In the genomic region with DNA sequence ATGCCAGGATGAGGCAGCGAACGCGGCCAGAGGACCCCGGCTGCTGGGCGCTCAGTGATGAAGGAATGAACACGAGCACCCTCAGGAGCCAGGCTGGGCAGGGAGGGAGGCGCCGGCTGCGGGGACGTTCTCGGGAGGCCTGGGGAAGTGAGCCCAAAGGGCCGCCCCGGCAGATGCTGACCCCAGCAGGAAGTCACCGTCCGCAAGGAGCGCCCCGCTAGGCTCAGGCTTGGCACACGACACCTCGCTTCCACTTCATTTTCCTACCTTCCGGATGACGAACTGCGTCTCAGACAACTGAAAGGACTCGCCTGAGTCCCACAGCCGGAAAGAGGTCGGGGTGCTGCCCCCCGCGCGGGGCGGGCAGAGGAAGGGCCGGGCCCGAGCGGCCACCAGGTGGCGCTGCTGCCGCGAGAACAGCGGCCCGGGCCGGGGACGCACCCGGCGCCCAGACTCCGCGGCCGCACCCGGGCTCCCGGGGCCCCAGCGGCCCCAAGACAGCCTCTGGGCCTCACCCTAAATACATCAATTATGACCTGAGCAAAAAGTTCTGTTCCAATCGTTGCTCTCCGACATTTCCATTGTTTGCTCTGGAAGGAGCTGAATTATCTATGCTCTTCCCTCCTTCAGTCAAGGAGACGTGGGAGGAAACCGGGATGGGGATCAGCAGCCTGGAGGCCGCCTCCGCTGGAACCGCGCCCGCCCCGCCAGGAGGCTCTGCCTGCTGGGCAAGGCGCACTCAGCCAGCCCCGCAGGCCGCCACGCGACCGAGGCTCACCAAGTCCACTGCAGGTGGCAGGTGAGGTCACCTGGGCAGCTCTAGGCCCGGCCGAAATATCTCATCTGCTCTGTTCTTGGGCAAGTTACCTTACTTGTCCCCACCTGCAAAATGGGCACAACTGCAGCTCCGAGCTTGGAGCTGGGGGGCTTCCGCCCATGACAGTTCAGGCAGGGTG, we compare ENCODE assay signal across 8 cellular contexts.
DNase-seq lines count a peak whose midpoint lies in the region; ATAC-seq and TF ChIP-seq lines count a peak whose summit lies in the region.

No MANE protein-coding gene starts in this region.

- H3K27ac Mint-ChIP-seq in activated naive CD8-positive, alpha-beta T cell treated with anti-CD3 and anti-CD28 coated beads, Interleukin-2, amount 10 ng/mL, durations not matched to agents 7 days and 5 days: no peak overlapping the region

- POLR2A ChIA-PET in HEK293T (lab: Yijun Ruan, JAX) (no interaction called here), RWPE1 (lab: Yijun Ruan, JAX; ENCODE audit: low non-redundant PET) (no interaction called here)
- POLR2A ChIA-PET in activated naive CD8-positive, alpha-beta T cell treated with anti-CD3 and anti-CD28 coated beads, Interleukin-2, amount 10 ng/mL, durations not matched to agents 7 days and 5 days (lab: Charles Lee): no interaction called here

- no peak overlapping the region for H3K9ac ChIP-seq in rectal smooth muscle tissue (ENCODE audit: low read length)

- H3K27me3 Mint-ChIP-seq in activated naive CD8-positive, alpha-beta T cell treated with anti-CD3 and anti-CD28 coated beads, Interleukin-2, amount 10 ng/mL, durations not matched to agents 7 days and 5 days: peaks cover 3% of the 10 kb centered on the region

- H3K27me3 ChIP-seq in rectal smooth muscle tissue (ENCODE audit: control insufficient read depth, insufficient read depth, low read length): no peaks in the 10 kb centered on the region
- no peaks in the 10 kb centered on the region for H3K27me3 ChIP-seq in vagina

- H3K4me3 ChIP-seq in rectal smooth muscle tissue (ENCODE audit: low read length) (peak overlapping the region; percentile 60), vagina (peak overlapping the region in 1 of 2 donors; percentile 30)

- CTCF ChIA-PET in HEK293T (lab: Yijun Ruan, JAX) (interaction anchor here (0.6 to 1.1 kb wide), 6 partner anchors 11 to 330 kb away, joined by 3 to 7 read pairs (median 4); no protein-coding TSS in a partner anchor), RWPE1 (lab: Yijun Ruan, JAX) (interaction anchor here (0.6 to 2.5 kb wide), 32 partner anchors 9 to 1559 kb away, joined by 3 to 26 read pairs (median 3); partner anchors contain the start of gene ZNF354C)

- DNase-seq in Caki2 (ENCODE audit: low read depth): peak; percentile 27
- peak; percentile 90 for DNase-seq in HEK293T (ENCODE audit: extremely low spot score)
- peak; percentile 42 for DNase-seq in RWPE1 (ENCODE audit: low spot score)
- DNase-seq in activated naive CD8-positive, alpha-beta T cell treated with anti-CD3 and anti-CD28 coated beads, Interleukin-2, amount 10 ng/mL, durations not matched to agents 7 days and 5 days: peak; percentile 85
- peak; percentile 77 for DNase-seq in left ventricle myocardium superior
- no peak for DNase-seq in vagina (ENCODE audit: extremely low spot score in 2 of 2)
- DNase-seq in COR-L47 (lab: John Stamatoyannopoulos, UW): no peak

- H3K27ac ChIP-seq in RWPE1 (no peak overlapping the region), rectal smooth muscle tissue (ENCODE audit: low read depth, low read length) (no peak overlapping the region), vagina (peak overlapping the region; percentile 57)

- no peaks in the 10 kb centered on the region for H3K9me3 Mint-ChIP-seq in activated naive CD8-positive, alpha-beta T cell treated with anti-CD3 and anti-CD28 coated beads, Interleukin-2, amount 10 ng/mL, durations not matched to agents 7 days and 5 days

- in situ Hi-C loops in Caki2 (cut with HindIII; ENCODE audit: low pct_unique_long_range_greater_than_20kb, low sequenced_read_pairs): no loop called here

- intact Hi-C loops in left ventricle myocardium superior (cut with micrococcal nuclease): no loop called here
- intact Hi-C loops in vagina (cut with DNase I): loop anchor here (5.0 kb wide), 2 partner anchors 175 to 325 kb away; no protein-coding TSS in a partner anchor

- peak; percentile 31; the same call in 1 of the 2 replicates for TF ChIP-seq CTCF in RWPE1 (conservative IDR thresholded peaks at IDR 0.05; ENCODE audit: low read depth)
- TF ChIP-seq CTCF in vagina (IDR thresholded peaks at IDR 0.05): peak; percentile 63 to 100 (median 85)

- peak overlapping the region; percentile 71 for H3K4me3 Mint-ChIP-seq in activated naive CD8-positive, alpha-beta T cell treated with anti-CD3 and anti-CD28 coated beads, Interleukin-2, amount 10 ng/mL, durations not matched to agents 7 days and 5 days

- no peaks in the 10 kb centered on the region for H3K4me1 ChIP-seq in rectal smooth muscle tissue (ENCODE audit: control insufficient read depth, insufficient read depth, low read length)
- peaks cover 13% of the 10 kb centered on the region for H3K4me1 ChIP-seq in vagina

- no peaks in the 10 kb centered on the region for H3K36me3 Mint-ChIP-seq in activated naive CD8-positive, alpha-beta T cell treated with anti-CD3 and anti-CD28 coated beads, Interleukin-2, amount 10 ng/mL, durations not matched to agents 7 days and 5 days

- TF ChIP-seq POLR2A in vagina (IDR thresholded peaks at IDR 0.05): no peak

- H3K36me3 ChIP-seq in rectal smooth muscle tissue (ENCODE audit: control insufficient read depth, insufficient read depth, low read length): no peaks in the 10 kb centered on the region
- no peaks in the 10 kb centered on the region for H3K36me3 ChIP-seq in vagina

- no peaks in the 10 kb centered on the region for H3K9me3 ChIP-seq in vagina

- ATAC-seq in activated naive CD8-positive, alpha-beta T cell treated with anti-CD3 and anti-CD28 coated beads, Interleukin-2, amount 10 ng/mL, durations not matched to agents 7 days and 5 days (ENCODE audit: low read depth): peak; percentile 87
- ATAC-seq in left ventricle myocardium superior: peak; percentile 90

- H3K4me1 Mint-ChIP-seq in activated naive CD8-positive, alpha-beta T cell treated with anti-CD3 and anti-CD28 coated beads, Interleukin-2, amount 10 ng/mL, durations not matched to agents 7 days and 5 days: no peaks in the 10 kb centered on the region

TF ChIP-seq in HEK293T, 16 proteins besides CTCF, POLR2A, EP300 and RAD21:
- no peak for TF ChIP-seq ELF4 (IDR thresholded peaks at IDR 0.05)
- no peak for TF ChIP-seq ARNT (IDR thresholded peaks at IDR 0.05)
- TF ChIP-seq ZNF384 (IDR thresholded peaks at IDR 0.05): no peak
- no peak for TF ChIP-seq FOXA1 (IDR thresholded peaks at IDR 0.05)
- TF ChIP-seq HDGF (IDR thresholded peaks at IDR 0.05; ENCODE audit: borderline replicate concordance): no peak
- no peak for TF ChIP-seq CTBP1 (IDR thresholded peaks at IDR 0.05; ENCODE audit: borderline replicate concordance)
- no peak for TF ChIP-seq LEF1 (IDR thresholded peaks at IDR 0.05; ENCODE audit: borderline replicate concordance)

Comparison
In these comparisons a context has a peak if more than half of its experiments do, and no peak if none do; other contexts are left out.
1. DNase-seq: peak in Caki2 (single experiment), HEK293T (single experiment), RWPE1 (single experiment), activated naive CD8-positive, alpha-beta T cell treated with anti-CD3 and anti-CD28 coated beads, Interleukin-2, amount 10 ng/mL, durations not matched to agents 7 days and 5 days (single experiment) and left ventricle myocardium superior (single experiment); none in vagina (0 of 2) and COR-L47 (single experiment).